Comparison of ENCODE assay signal across 27 cellular contexts in genomic region chr19:16618248-16618647, GRCh38. TPM values are rescaled to one million over a fixed set of nuclear protein-coding genes. Genes with fewer than 3 reads are reported as not detected.
DNase-seq lines count a peak whose midpoint lies in the region; ATAC-seq and TF ChIP-seq lines count a peak whose summit lies in the region.
"Had no signal": no experiment of that assay in that cellular context is flagged by ENCODE, and none has a peak within 500 bp of the region (broad histone marks: within the 10 kb centered on the region; RNA-seq: fewer than 3 reads in every experiment).

No MANE protein-coding gene starts in this region.

- H3K9me2 ChIP-seq in SU-DHL-6 (replicated peaks; ENCODE audit: insufficient read depth, low read length): no peaks in the 10 kb centered on the region

- peak overlapping the region; percentile 36 for H3K4me2 ChIP-seq in SU-DHL-6 (ENCODE audit: low read depth, low read length, poor library complexity, severe bottlenecking)
- H3K4me2 ChIP-seq: A549, hepatocyte had no signal

- peaks cover 71% of the 10 kb centered on the region for H3K4me1 Mint-ChIP-seq in stimulated activated naive CD8-positive, alpha-beta T cell treated with anti-CD3 and anti-CD28 coated beads, Interleukin-15, Interleukin-2, amounts not matched to agents 100 ng/mL and 50 ng/mL, for 24 hours (ENCODE audit: low read depth)
- H3K4me1 Mint-ChIP-seq in stimulated activated naive CD8-positive, alpha-beta T cell treated with anti-CD3 and anti-CD28 coated beads, Interleukin-15, amount 100 ng/mL, for 72 hours: peaks cover 84% of the 10 kb centered on the region
- H3K4me1 Mint-ChIP-seq in immature natural killer cell: peaks cover 85 to 91% of the 10 kb centered on the region in 2 donors

- H3K27ac ChIP-seq in SU-DHL-6 (ENCODE audit: low read depth, low read length): peak overlapping the region; percentile 55
- H3K27ac ChIP-seq: A549, hepatocyte, HL-60, lower lobe of right lung, WERI-Rb-1 had no signal

- no peaks in the 10 kb centered on the region for H3K9me3 ChIP-seq in SU-DHL-6 (ENCODE audit: insufficient read depth, low read length)
- H3K9me3 ChIP-seq: A549, HAP-1, lower lobe of right lung had no signal

- no peak overlapping the region for H3K4me3 Mint-ChIP-seq in stimulated activated naive CD8-positive, alpha-beta T cell treated with anti-CD3 and anti-CD28 coated beads, Interleukin-15, Interleukin-2, amounts not matched to agents 100 ng/mL and 50 ng/mL, for 24 hours
- H3K4me3 Mint-ChIP-seq in stimulated activated naive CD8-positive, alpha-beta T cell treated with anti-CD3 and anti-CD28 coated beads, Interleukin-15, amount 100 ng/mL, for 72 hours: no peak overlapping the region
- peak overlapping the region in 1 of 5 donors; percentile 18 for H3K4me3 Mint-ChIP-seq in immature natural killer cell
- H3K4me3 Mint-ChIP-seq: activated naive CD4-positive, alpha-beta T cell treated with anti-CD3 and anti-CD28 coated beads, Interleukin-2, amount 10 ng/mL, durations not matched to agents 7 days and 5 days; activated T-helper 1 cell treated with anti-CD3 and anti-CD28 coated beads, Interleukin-12 subunit alpha, Interleukin-12 subunit beta, Interleukin-2, Interleukin-4 antibody, amounts not matched to agents 30 ng/mL and 10 ng/mL and 1 ng/mL, durations not matched to agents 14 hours and 24 hours and 36 hours; brain; CD8-positive, alpha-beta T cell; dendritic cell treated with granulocyte-macrophage colony-stimulating factor and Interleukin-4, amounts not matched to agents 40 ng/mL and 50 ng/mL, for 4 days; natural killer cell treated with Interleukin-12 subunit alpha and Interleukin-12 subunit beta and Interleukin-15 and Interleukin-18, amount 100 ng/mL, for 72 hours had no signal

- H3K27ac Mint-ChIP-seq in stimulated activated naive CD8-positive, alpha-beta T cell treated with anti-CD3 and anti-CD28 coated beads, Interleukin-15, Interleukin-2, amounts not matched to agents 100 ng/mL and 50 ng/mL, for 24 hours: peak overlapping the region; percentile 54
- no peak overlapping the region for H3K27ac Mint-ChIP-seq in stimulated activated naive CD8-positive, alpha-beta T cell treated with anti-CD3 and anti-CD28 coated beads, Interleukin-15, amount 100 ng/mL, for 72 hours
- H3K27ac Mint-ChIP-seq in immature natural killer cell: peak overlapping the region in 4 of 6 donors; percentile 20 to 53 (median 35)
- H3K27ac Mint-ChIP-seq: activated naive CD4-positive, alpha-beta T cell treated with anti-CD3 and anti-CD28 coated beads, Interleukin-2, amount 10 ng/mL, durations not matched to agents 7 days and 5 days; activated T-helper 1 cell treated with anti-CD3 and anti-CD28 coated beads, Interleukin-12 subunit alpha, Interleukin-12 subunit beta, Interleukin-2, Interleukin-4 antibody, amounts not matched to agents 30 ng/mL and 10 ng/mL and 1 ng/mL, durations not matched to agents 14 hours and 24 hours and 36 hours; CD8-positive, alpha-beta T cell; dendritic cell treated with granulocyte-macrophage colony-stimulating factor and Interleukin-4, amounts not matched to agents 40 ng/mL and 50 ng/mL, for 4 days had no signal

- H3K9me3 Mint-ChIP-seq in stimulated activated naive CD8-positive, alpha-beta T cell treated with anti-CD3 and anti-CD28 coated beads, Interleukin-15, Interleukin-2, amounts not matched to agents 100 ng/mL and 50 ng/mL, for 24 hours: no peaks in the 10 kb centered on the region
- H3K9me3 Mint-ChIP-seq in stimulated activated naive CD8-positive, alpha-beta T cell treated with anti-CD3 and anti-CD28 coated beads, Interleukin-15, amount 100 ng/mL, for 72 hours: no peaks in the 10 kb centered on the region
- no peaks in the 10 kb centered on the region for H3K9me3 Mint-ChIP-seq in immature natural killer cell
- H3K9me3 Mint-ChIP-seq: activated naive CD4-positive, alpha-beta T cell treated with anti-CD3 and anti-CD28 coated beads, Interleukin-2, amount 10 ng/mL, durations not matched to agents 7 days and 5 days; activated T-helper 1 cell treated with anti-CD3 and anti-CD28 coated beads, Interleukin-12 subunit alpha, Interleukin-12 subunit beta, Interleukin-2, Interleukin-4 antibody, amounts not matched to agents 30 ng/mL and 10 ng/mL and 1 ng/mL, durations not matched to agents 14 hours and 24 hours and 36 hours; brain; CD8-positive, alpha-beta T cell; dendritic cell treated with granulocyte-macrophage colony-stimulating factor and Interleukin-4, amounts not matched to agents 40 ng/mL and 50 ng/mL, for 4 days; natural killer cell treated with Interleukin-12 subunit alpha and Interleukin-12 subunit beta and Interleukin-15 and Interleukin-18, amount 100 ng/mL, for 72 hours had no signal

- no peak for ATAC-seq in stimulated activated naive CD8-positive, alpha-beta T cell treated with anti-CD3 and anti-CD28 coated beads, Interleukin-15, amount 100 ng/mL, for 72 hours
- ATAC-seq: A549; CD8-positive, alpha-beta T cell; lower lobe of right lung; natural killer cell treated with Interleukin-12 subunit alpha and Interleukin-12 subunit beta and Interleukin-15 and Interleukin-18, amount 100 ng/mL, for 72 hours had no signal

- no peaks in the 10 kb centered on the region; the same call in 1 of the 2 replicates for H4K20me1 ChIP-seq in SU-DHL-6 (ENCODE audit: low read depth, low read length)

- H3K27me3 Mint-ChIP-seq in stimulated activated naive CD8-positive, alpha-beta T cell treated with anti-CD3 and anti-CD28 coated beads, Interleukin-15, Interleukin-2, amounts not matched to agents 100 ng/mL and 50 ng/mL, for 24 hours: no peaks in the 10 kb centered on the region
- H3K27me3 Mint-ChIP-seq in stimulated activated naive CD8-positive, alpha-beta T cell treated with anti-CD3 and anti-CD28 coated beads, Interleukin-15, amount 100 ng/mL, for 72 hours: no peaks in the 10 kb centered on the region
- H3K27me3 Mint-ChIP-seq in immature natural killer cell (ENCODE audit: low read depth in 3 of 3): peaks cover 0 to 13% (median 5%) of the 10 kb centered on the region in 3 donors
- H3K27me3 Mint-ChIP-seq: activated naive CD4-positive, alpha-beta T cell treated with anti-CD3 and anti-CD28 coated beads, Interleukin-2, amount 10 ng/mL, durations not matched to agents 7 days and 5 days; brain; dendritic cell treated with granulocyte-macrophage colony-stimulating factor and Interleukin-4, amounts not matched to agents 40 ng/mL and 50 ng/mL, for 4 days; natural killer cell treated with Interleukin-12 subunit alpha and Interleukin-12 subunit beta and Interleukin-15 and Interleukin-18, amount 100 ng/mL, for 72 hours had no signal

- H3K9ac ChIP-seq in SU-DHL-6 (ENCODE audit: low read length): peak overlapping the region; percentile 21; the same call in 1 of the 2 replicates

- H3K27me3 ChIP-seq in SU-DHL-6 (ENCODE audit: low read length): no peaks in the 10 kb centered on the region
- H3K27me3 ChIP-seq: hepatocyte had no signal

- no peaks in the 10 kb centered on the region for H3K36me3 ChIP-seq in SU-DHL-6 (ENCODE audit: low read length)

- no peak overlapping the region for H3K4me3 ChIP-seq in SU-DHL-6 (ENCODE audit: insufficient read depth, low read length, poor library complexity, severe bottlenecking)
- H3K4me3 ChIP-seq: A549, HAP-1, hepatocyte, lower lobe of right lung had no signal

- H2AFZ ChIP-seq in SU-DHL-6 (ENCODE audit: low read depth, low read length, severe bottlenecking): no peak overlapping the region
- H2AFZ ChIP-seq: hepatocyte had no signal

- no peak for TF ChIP-seq CTCF in SU-DHL-6 (IDR thresholded peaks at IDR 0.05; ENCODE audit: insufficient read depth, low read length, poor library complexity, severe bottlenecking)

- H3K36me3 Mint-ChIP-seq in stimulated activated naive CD8-positive, alpha-beta T cell treated with anti-CD3 and anti-CD28 coated beads, Interleukin-15, Interleukin-2, amounts not matched to agents 100 ng/mL and 50 ng/mL, for 24 hours (ENCODE audit: low read depth): peaks cover 3% of the 10 kb centered on the region
- no peaks in the 10 kb centered on the region for H3K36me3 Mint-ChIP-seq in immature natural killer cell
- H3K36me3 Mint-ChIP-seq: brain; natural killer cell treated with Interleukin-12 subunit alpha and Interleukin-12 subunit beta and Interleukin-15 and Interleukin-18, amount 100 ng/mL, for 72 hours had no signal

- no peak for DNase-seq in stimulated activated naive CD8-positive, alpha-beta T cell treated with anti-CD3 and anti-CD28 coated beads, Interleukin-15, amount 100 ng/mL, for 72 hours
- DNase-seq in immature natural killer cell: no peak
- no peak for DNase-seq in HUDEP-2 (lab: John Stamatoyannopoulos, UW; ENCODE audit: unreplicated experiment in 76 of 76)
- DNase-seq in GM19240 (ENCODE audit: insufficient read length, low spot score): no peak
- no peak for DNase-seq in stimulated activated CD4-positive, alpha-beta T cell treated with anti-CD3 and anti-CD28 coated beads, Interleukin-4, amount 100 ng/mL, for 4 hours
- DNase-seq in activated gamma-delta T cell (lab: John Stamatoyannopoulos, UW): no peak
- DNase-seq: activated CD4-positive, alpha-beta T cell treated with anti-CD3 and anti-CD28 coated beads, Interleukin-2, amount 50 U/mL, for 4 hours; activated naive CD4-positive, alpha-beta T cell treated with anti-CD3 and anti-CD28 coated beads, Interleukin-2, amount 10 ng/mL, durations not matched to agents 7 days and 5 days; amniotic stem cell; CD8-positive, alpha-beta T cell; lower lobe of right lung; MV-4-11; NCI-H774; occipital lobe; stimulated activated CD4-positive, alpha-beta T cell treated with anti-CD3 and anti-CD28 coated beads, Interleukin-4, amount 100 ng/mL, for 1 hour; T1000; WERI-Rb-1 had no signal

- peaks cover 100% of the 10 kb centered on the region for H3K79me2 ChIP-seq in SU-DHL-6 (ENCODE audit: insufficient read depth, low read length)

- no peaks in the 10 kb centered on the region for H3F3A ChIP-seq in SU-DHL-6 (ENCODE audit: insufficient read depth)

RNA-seq across cellular contexts. Expression of gene MED26, which starts 9.8 kb away (rescaled TPM):
- 1 to 10 TPM; 1.2 to 5.3 (median 2.0) TPM for polyA plus RNA-seq in immature natural killer cell

RNA-seq across cellular contexts. Expression of gene SMIM7, which starts 41.7 kb away (rescaled TPM):
- polyA plus RNA-seq in immature natural killer cell: 10 to 100 TPM; 66.3 to 82.2 (median 67.7) TPM

RNA-seq across cellular contexts. Expression of gene TMEM38A, which starts 42.7 kb away (rescaled TPM):
- polyA plus RNA-seq in immature natural killer cell: 1 to 10 TPM in 2 of 3 donors, under 1 TPM in 1; 0.78 to 3.2 (median 1.5) TPM

RNA-seq across cellular contexts. Expression of gene SLC35E1, which starts 46.0 kb away (rescaled TPM):
- polyA plus RNA-seq in immature natural killer cell: 10 to 100 TPM; 14.9 to 21.8 (median 20.1) TPM

Comparison
In these comparisons a context has a peak if more than half of its experiments do, and no peak if none do; other contexts are left out.
1. H3K27ac Mint-ChIP-seq: peak in stimulated activated naive CD8-positive, alpha-beta T cell treated with anti-CD3 and anti-CD28 coated beads, Interleukin-15, Interleukin-2, amounts not matched to agents 100 ng/mL and 50 ng/mL, for 24 hours (single experiment) and immature natural killer cell (4 of 6); none in stimulated activated naive CD8-positive, alpha-beta T cell treated with anti-CD3 and anti-CD28 coated beads, Interleukin-15, amount 100 ng/mL, for 72 hours (0 of 2).